In the genomic region with DNA sequence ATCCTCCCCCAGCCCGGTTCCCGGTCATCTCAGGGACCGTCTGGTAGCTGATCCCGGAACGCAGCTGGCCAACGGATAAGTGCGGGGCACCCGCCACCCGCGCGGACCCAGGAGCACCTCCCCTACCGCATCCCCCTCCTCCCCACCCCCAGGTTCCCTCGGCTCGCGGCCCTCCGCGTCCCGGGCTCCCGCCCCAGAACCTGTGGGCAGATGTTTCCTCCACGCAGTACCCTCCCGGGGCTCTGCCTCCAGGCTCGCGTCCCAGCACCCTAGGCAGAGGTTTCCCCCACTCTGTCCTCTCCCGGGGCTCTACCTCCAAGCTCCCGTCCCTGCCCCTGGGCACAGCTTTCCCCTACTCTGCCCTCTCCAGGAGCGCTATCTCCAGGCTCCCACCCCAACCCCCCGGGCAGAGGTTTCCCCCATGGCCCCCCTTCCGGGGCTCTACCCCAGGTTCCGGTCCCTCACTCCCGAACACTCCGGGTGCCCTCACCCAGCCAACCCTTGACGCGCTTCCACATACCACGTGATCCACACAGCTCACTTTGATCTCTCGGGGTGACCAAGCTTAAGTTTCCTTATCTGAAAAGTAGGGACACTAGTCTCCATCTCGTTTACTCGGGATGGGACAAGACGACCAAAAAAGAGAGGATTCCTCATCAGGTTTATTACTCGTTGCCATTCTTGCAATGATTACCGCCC, we compare ENCODE assay signal across 8 cellular contexts. TPM values are rescaled to one million over a fixed set of nuclear protein-coding genes. Genes with fewer than 3 reads are reported as not detected.
DNase-seq lines count a peak whose midpoint lies in the region; ATAC-seq, FAIRE-seq and TF ChIP-seq lines count a peak whose summit lies in the region.

Gene CCDC38 (minus strand): TSS at position 83 of the 699 bp plus-strand sequence. CDS start 6,105 bp downstream, outside the sequence.

- H3K27ac ChIP-seq in OCI-LY1 (ENCODE audit: low read depth, low read length, poor library complexity, severe bottlenecking): no peak within 1 kb of the TSS
- peak within 1 kb of the TSS; percentile 26 to 81 for H3K27ac ChIP-seq in esophagus (ENCODE audit: low read depth in 2 of 2, low read length in 1 of 2)
- H3K27ac ChIP-seq in muscle layer of colon (ENCODE audit: low read depth, low read length): peak within 1 kb of the TSS; percentile 81

- no peaks in the 10 kb centered on the region for H3K79me2 ChIP-seq in OCI-LY1 (ENCODE audit: insufficient read depth, low read length)

- peak; percentile 98 for ATAC-seq in GM21423 (IDR thresholded peaks at IDR 0.05; ENCODE audit: unreplicated experiment)

- no peaks in the 10 kb centered on the region for H3K9me3 ChIP-seq in OCI-LY1 (ENCODE audit: low read length)
- no peaks in the 10 kb centered on the region for H3K9me3 ChIP-seq in esophagus (ENCODE audit: control insufficient read depth in 2 of 2, insufficient read depth in 1 of 2, low read depth in 1 of 2, low read length in 1 of 2)
- no peaks in the 10 kb centered on the region for H3K9me3 ChIP-seq in muscle layer of colon (ENCODE audit: low read length)

- peak; percentile 67 for DNase-seq in D341Med (ENCODE audit: low spot score)
- DNase-seq in HTR-8/SVneo (ENCODE audit: insufficient read length, low spot score): peak; percentile 94
- DNase-seq in activated T-cell treated with anti-CD3 and anti-CD28 coated beads for 24 hours (ENCODE audit: low read depth): peak; percentile 82
- DNase-seq in stimulated activated CD8-positive, alpha-beta memory T cell treated with anti-CD3 and anti-CD28 coated beads, Interleukin-7, amount 100 ng/mL, for 24 hours (ENCODE audit: low read depth): peak; percentile 66

- no peaks in the 10 kb centered on the region for H3K9me2 ChIP-seq in OCI-LY1 (ENCODE audit: low read depth, low read length)

- H2AFZ ChIP-seq in OCI-LY1 (ENCODE audit: low read length): peak within 1 kb of the TSS; percentile 81

- peak within 1 kb of the TSS; percentile 67 for H3K9ac ChIP-seq in OCI-LY1 (ENCODE audit: low read length)
- peak within 1 kb of the TSS; percentile 46 for H3K9ac ChIP-seq in muscle layer of colon (ENCODE audit: low read length)

- TF ChIP-seq CTCF in OCI-LY1 (IDR thresholded peaks at IDR 0.05; ENCODE audit: low read length): no peak

- H3K4me2 ChIP-seq in OCI-LY1 (ENCODE audit: low read length): peak within 1 kb of the TSS; percentile 91

- 0 to 1% methylated on average over 39 to 40 of the region's 40 CpGs for WGBS in esophagus, 2 donors

- H3F3A ChIP-seq in OCI-LY1 (ENCODE audit: insufficient read depth, low read length): peaks cover 10% of the 10 kb centered on the region; the same call in 1 of the 2 replicates

- no peaks in the 10 kb centered on the region for H3K36me3 ChIP-seq in OCI-LY1 (ENCODE audit: insufficient read depth, low read length)
- no peaks in the 10 kb centered on the region for H3K36me3 ChIP-seq in esophagus (ENCODE audit: control insufficient read depth in 2 of 2, insufficient read depth in 2 of 2, low read length in 1 of 2)
- no peaks in the 10 kb centered on the region for H3K36me3 ChIP-seq in muscle layer of colon (ENCODE audit: insufficient read depth, low read length)

- peak within 1 kb of the TSS; percentile 66 for H3K4me3 ChIP-seq in OCI-LY1 (ENCODE audit: low read depth, low read length, poor library complexity, severe bottlenecking)
- peak within 1 kb of the TSS; percentile 56 to 73 for H3K4me3 ChIP-seq in esophagus (ENCODE audit: low read depth in 1 of 2, low read length in 2 of 2)
- peak within 1 kb of the TSS; percentile 62 to 93 for H3K4me3 ChIP-seq in muscle layer of colon (ENCODE audit: low read depth in 1 of 2, low read length in 2 of 2)

- H3K4me1 ChIP-seq in OCI-LY1 (ENCODE audit: insufficient read depth, low read length, severe bottlenecking) (peaks cover 11% of the 10 kb centered on the region), esophagus (ENCODE audit: control insufficient read depth in 2 of 2, insufficient read depth in 2 of 2, low read length in 1 of 2) (no peaks in the 10 kb centered on the region), muscle layer of colon (ENCODE audit: insufficient read depth, low read length) (peaks cover 6% of the 10 kb centered on the region)

- H3K27me3 ChIP-seq in OCI-LY1 (ENCODE audit: insufficient read depth, low read length) (no peaks in the 10 kb centered on the region), esophagus (ENCODE audit: control insufficient read depth in 1 of 2, insufficient read depth in 2 of 2, low read length in 2 of 2) (no peaks in the 10 kb centered on the region), muscle layer of colon (ENCODE audit: control insufficient read depth in 1 of 2, insufficient read depth in 2 of 2, low read length in 2 of 2) (no peaks in the 10 kb centered on the region)

- no peaks in the 10 kb centered on the region for H4K20me1 ChIP-seq in OCI-LY1 (ENCODE audit: insufficient read depth, low read length)

- peak; percentile 85 for FAIRE-seq in HTR-8/SVneo (lab: Jason Lieb, UNC)

RNA-seq across cellular contexts. Expression of gene CCDC38, which starts in this region (rescaled TPM):
- polyA plus RNA-seq in esophagus: not detected
